Comparison of ENCODE assay signal across 9 cellular contexts in genomic region chr17:30554839-30555751, GRCh38.
A peak's percentile ranks its signal among the peaks of the same experiment; 100 is the strongest.
DNase-seq lines count a peak whose midpoint lies in the region; ATAC-seq and TF ChIP-seq lines count a peak whose summit lies in the region.
"Had no signal": no experiment of that assay in that cellular context is flagged by ENCODE, and none has a peak within 500 bp of the region (broad histone marks: within the 10 kb centered on the region; RNA-seq: fewer than 3 reads in every experiment).

No MANE protein-coding gene starts in this region.

- 96% methylated on average over 11 of the region's 20 CpGs for WGBS in SK-N-SH (ENCODE audit: low lambda C conversion rate)

- H3K4me3 ChIP-seq in SK-N-SH (ENCODE audit: low read depth in 2 of 2, low read length in 1 of 2) = no peak overlapping the region

- TF ChIP-seq EP300 in SK-N-SH (IDR thresholded peaks at IDR 0.05; ENCODE audit: borderline replicate concordance in 1 of 2, low read depth in 1 of 2, low read length in 1 of 2) = no peak

- H3K4me1 ChIP-seq in SK-N-SH (ENCODE audit: control insufficient read depth in 1 of 2, insufficient read depth in 2 of 2, low read depth in 1 of 2, low read length in 1 of 2) = no peaks in the 10 kb centered on the region

- H4K20me1 ChIP-seq in SK-N-SH (ENCODE audit: insufficient read depth) = no peaks in the 10 kb centered on the region

- H3K9ac ChIP-seq in SK-N-SH = no peak overlapping the region

- no peaks in the 10 kb centered on the region for H3F3A ChIP-seq in SK-N-SH (replicated peaks; ENCODE audit: insufficient read depth)

- no peaks in the 10 kb centered on the region for H3K9me2 ChIP-seq in SK-N-SH

- TF ChIP-seq RAD21 in SK-N-SH (IDR thresholded peaks at IDR 0.05; ENCODE audit: low read length) = peak; percentile 37

- H3K27ac ChIP-seq in SK-N-SH (ENCODE audit: low read depth in 2 of 2, low read length in 1 of 2) = no peak overlapping the region

- TF ChIP-seq CTCF in GM12873 (IDR thresholded peaks at IDR 0.05; ENCODE audit: insufficient read depth, low read depth, low read length, missing control alignments) (peak; percentile 40), SK-N-SH (IDR thresholded peaks at IDR 0.05) (peak; percentile 43)

- POLR2A ChIA-PET in SK-N-SH (lab: Yijun Ruan, JAX) = interaction anchor here (0.6 kb wide), 1 partner anchor 391 kb away, joined by 3 read pairs; no protein-coding TSS in a partner anchor

- DNase-seq in AG08395 (ENCODE audit: low spot score) (peak; percentile 15), SK-N-SH (no peak), left ventricle myocardium superior (no peak), NCI-H524 treated with DMSO at 0.1 percent for 48 hours (lab: John Stamatoyannopoulos, UW) (no peak), HCEC 1CT (no peak)
- DNase-seq: T-helper 1 cell had no signal

- H2AFZ ChIP-seq in SK-N-SH (ENCODE audit: low read depth) = no peak overlapping the region

- H3K27me3 ChIP-seq in SK-N-SH (ENCODE audit: insufficient read depth) = no peaks in the 10 kb centered on the region

- CTCF ChIA-PET in SK-N-SH (lab: Yijun Ruan, JAX) = no interaction called here

- H3K9me3 ChIP-seq in SK-N-SH = no peaks in the 10 kb centered on the region

- intact Hi-C loops in left ventricle myocardium superior (cut with micrococcal nuclease) = no loop called here

- no peaks in the 10 kb centered on the region for H3K36me3 ChIP-seq in SK-N-SH (replicated peaks in 1 of 2; ENCODE audit: control insufficient read depth in 1 of 2, insufficient read depth in 2 of 2, low read length in 1 of 2)

- peak; percentile 55 for ATAC-seq in left ventricle myocardium superior
- ATAC-seq in GM19351 (IDR thresholded peaks at IDR 0.05; ENCODE audit: unreplicated experiment) = no peak
- no peak for ATAC-seq in HG03460 (IDR thresholded peaks at IDR 0.05; ENCODE audit: unreplicated experiment)

- H3K79me2 ChIP-seq in SK-N-SH (ENCODE audit: insufficient read depth) = no peaks in the 10 kb centered on the region

- H3K4me2 ChIP-seq in SK-N-SH = no peak overlapping the region

TF ChIP-seq in SK-N-SH, 30 proteins besides CTCF, POLR2A, EP300 and RAD21:
- TF ChIP-seq TAF1 (IDR thresholded peaks at IDR 0.05; ENCODE audit: borderline replicate concordance, low read depth, low read length) (no peak), RXRA (IDR thresholded peaks at IDR 0.05; ENCODE audit: borderline replicate concordance, low read depth) (no peak), GATA2 (CRISPR knock-in tag; IDR thresholded peaks at IDR 0.05) (no peak), MAX (IDR thresholded peaks at IDR 0.05; ENCODE audit: low read depth) (no peak), SMC3 (IDR thresholded peaks at IDR 0.05; ENCODE audit: low read depth, low read length) (peak; percentile 19; the same call in 1 of the 2 replicates), EZH2phosphoT487 (IDR thresholded peaks at IDR 0.05; ENCODE audit: borderline replicate concordance, low read depth) (no peak), POLR2AphosphoS5 (IDR thresholded peaks at IDR 0.05; ENCODE audit: low read depth, low read length) (no peak), SIN3A (IDR thresholded peaks at IDR 0.05; ENCODE audit: borderline replicate concordance, low read depth, low read length) (no peak), CHD2 (IDR thresholded peaks at IDR 0.05; ENCODE audit: low read length, partially characterized antibody) (no peak)
